17 cellular contexts compared by ENCODE assay signal in genomic region chr5:37437716-37438115, GRCh38.
"Had no signal": no experiment of that assay in that cellular context is flagged by ENCODE, and none has a peak within 500 bp of the region (broad histone marks: within the 10 kb centered on the region; RNA-seq: fewer than 3 reads in every experiment).

No MANE protein-coding gene starts in this region.

- H3K27ac ChIP-seq: body of pancreas, lower lobe of right lung, neural progenitor cell, ovary, stomach, testis, upper lobe of right lung had no signal

- ATAC-seq: body of pancreas, left colon, lower lobe of right lung, upper lobe of right lung had no signal

- H3K9ac ChIP-seq: neural progenitor cell had no signal

- H3K4me3 ChIP-seq: body of pancreas, lower lobe of right lung, neural progenitor cell, ovary, stomach, testis, upper lobe of right lung had no signal

- H3K36me3 ChIP-seq: neural progenitor cell, ovary had no signal

- H3K4me1 Mint-ChIP-seq: neural progenitor cell had no signal

- H3K27me3 ChIP-seq: body of pancreas, neural progenitor cell, ovary, stomach, testis, upper lobe of right lung had no signal

- H3K27me3 Mint-ChIP-seq: central memory CD8-positive, alpha-beta T cell had no signal

- DNase-seq: activated CD4-positive, alpha-beta T cell treated with anti-CD3 and anti-CD28 coated beads, Interleukin-2, amount 50 U/mL, for 1 hour; activated naive CD4-positive, alpha-beta T cell treated with Interleukin-2 at 50 U/mL for 16 hours; activated T-cell treated with anti-CD3 and anti-CD28 coated beads for 4 hours; body of pancreas; effector memory CD4-positive, alpha-beta T cell; left colon; lower lobe of right lung; ovary; stimulated activated CD4-positive, alpha-beta T cell treated with anti-CD3 and anti-CD28 coated beads, Interleukin-12 subunit alpha, Interleukin-12 subunit beta, amount 100 ng/mL, for 4 hours; stimulated activated CD4-positive, alpha-beta T cell treated with anti-CD3 and anti-CD28 coated beads, Interleukin-2, amount 100 ng/mL, for 24 hours; stomach; SW 1271; testis; upper lobe of right lung had no signal

- H3K9me3 ChIP-seq: body of pancreas, lower lobe of right lung, ovary, stomach, testis, upper lobe of right lung had no signal

- H3K27ac Mint-ChIP-seq: mesothelial cell of epicardium, neural progenitor cell had no signal

- H3K4me3 Mint-ChIP-seq: central memory CD8-positive, alpha-beta T cell; mesothelial cell of epicardium; neural progenitor cell had no signal

- H3K4me2 ChIP-seq: neural progenitor cell had no signal

- H2AFZ ChIP-seq: neural progenitor cell had no signal

- H3K4me1 ChIP-seq: lower lobe of right lung, neural progenitor cell, upper lobe of right lung had no signal

- H3K9me3 Mint-ChIP-seq: central memory CD8-positive, alpha-beta T cell; mesothelial cell of epicardium; neural progenitor cell had no signal
